Comparison of ENCODE assay signal across 1 cellular context in the genomic region with DNA sequence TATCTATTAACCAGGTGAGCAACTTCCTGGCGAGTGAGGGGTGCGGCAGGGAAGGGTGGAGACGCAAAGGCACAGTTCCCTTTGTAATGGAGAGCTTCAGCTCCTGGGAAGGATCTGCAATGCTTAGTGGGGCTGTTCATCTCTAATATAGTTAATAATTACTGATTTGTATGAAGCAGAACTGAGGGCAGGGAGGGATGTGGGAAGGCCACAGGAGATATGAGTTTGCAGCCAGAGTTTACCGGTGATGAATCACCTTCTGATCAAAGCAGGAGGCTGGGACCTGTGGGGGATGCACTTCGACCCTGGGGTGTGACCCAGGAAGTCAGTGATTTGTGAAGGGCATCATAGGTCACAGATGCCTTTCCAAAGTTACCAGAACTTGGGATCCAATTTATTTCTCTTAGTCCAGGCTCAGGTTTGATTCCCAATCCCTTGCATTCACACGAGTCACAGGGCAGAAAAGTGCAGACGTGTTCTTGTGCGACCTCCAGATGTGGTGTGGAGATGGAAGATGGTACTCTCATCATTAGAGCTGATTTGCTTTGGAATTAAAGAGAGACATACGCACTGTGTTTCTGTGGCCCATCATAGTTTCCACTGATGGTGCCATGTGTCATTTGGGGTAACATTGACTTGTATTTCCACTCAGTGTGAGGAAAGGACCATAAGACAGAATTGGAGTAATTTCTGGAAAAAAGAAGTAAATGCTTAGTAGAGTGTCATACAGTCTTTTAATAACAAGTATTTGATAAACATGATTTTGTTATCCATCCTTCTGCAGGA.
TF ChIP-seq lines count a peak whose summit lies in the region.

No MANE protein-coding gene starts in this region.

TF ChIP-seq in HCT116, 20 proteins besides CTCF, POLR2A, EP300 and RAD21 (continued from another document):
- no peak for TF ChIP-seq YY1 (IDR thresholded peaks at IDR 0.05; ENCODE audit: extremely low read depth, insufficient replicate concordance, low read depth, low read length)
- no peak for TF ChIP-seq EGR1 (IDR thresholded peaks at IDR 0.05; ENCODE audit: low read depth)
- no peak for TF ChIP-seq SP1 (IDR thresholded peaks at IDR 0.05; ENCODE audit: low read depth)
- TF ChIP-seq CEBPB (IDR thresholded peaks at IDR 0.05; ENCODE audit: low read depth): peak; percentile 10; the same call in 1 of the 2 replicates
- peak; percentile 47 for TF ChIP-seq JUND (IDR thresholded peaks at IDR 0.05)
- no peak for TF ChIP-seq ELF1 (IDR thresholded peaks at IDR 0.05; ENCODE audit: borderline replicate concordance, low read depth)
